In the genomic region with DNA sequence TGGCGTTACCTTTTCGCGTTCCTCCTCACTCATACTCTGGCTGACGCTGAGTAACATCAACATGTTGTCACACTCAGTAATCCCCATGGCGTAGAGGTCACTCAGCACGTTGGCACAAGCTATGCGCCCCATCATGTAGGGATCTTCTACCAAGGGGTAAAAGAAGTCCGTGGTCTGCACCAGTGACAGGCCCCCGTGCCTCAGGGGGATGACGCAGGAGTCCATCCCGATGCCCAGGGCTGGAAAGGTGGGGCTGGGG, we compare ENCODE assay signal across 1 cellular context.
TF ChIP-seq lines count a peak whose summit lies in the region.

No MANE protein-coding gene starts in this region.

TF ChIP-seq in GM12878, 131 proteins besides CTCF, POLR2A, EP300 and RAD21:
- TF ChIP-seq POU2F2 (IDR thresholded peaks at IDR 0.05; ENCODE audit: borderline replicate concordance, low read depth, low read length) = no peak
- 0 out of 2 replicates have a peak, but pooled peaks have one; percentile 7 for TF ChIP-seq NR2F1 (conservative IDR thresholded peaks at IDR 0.05)
- TF ChIP-seq, protein P1, sequence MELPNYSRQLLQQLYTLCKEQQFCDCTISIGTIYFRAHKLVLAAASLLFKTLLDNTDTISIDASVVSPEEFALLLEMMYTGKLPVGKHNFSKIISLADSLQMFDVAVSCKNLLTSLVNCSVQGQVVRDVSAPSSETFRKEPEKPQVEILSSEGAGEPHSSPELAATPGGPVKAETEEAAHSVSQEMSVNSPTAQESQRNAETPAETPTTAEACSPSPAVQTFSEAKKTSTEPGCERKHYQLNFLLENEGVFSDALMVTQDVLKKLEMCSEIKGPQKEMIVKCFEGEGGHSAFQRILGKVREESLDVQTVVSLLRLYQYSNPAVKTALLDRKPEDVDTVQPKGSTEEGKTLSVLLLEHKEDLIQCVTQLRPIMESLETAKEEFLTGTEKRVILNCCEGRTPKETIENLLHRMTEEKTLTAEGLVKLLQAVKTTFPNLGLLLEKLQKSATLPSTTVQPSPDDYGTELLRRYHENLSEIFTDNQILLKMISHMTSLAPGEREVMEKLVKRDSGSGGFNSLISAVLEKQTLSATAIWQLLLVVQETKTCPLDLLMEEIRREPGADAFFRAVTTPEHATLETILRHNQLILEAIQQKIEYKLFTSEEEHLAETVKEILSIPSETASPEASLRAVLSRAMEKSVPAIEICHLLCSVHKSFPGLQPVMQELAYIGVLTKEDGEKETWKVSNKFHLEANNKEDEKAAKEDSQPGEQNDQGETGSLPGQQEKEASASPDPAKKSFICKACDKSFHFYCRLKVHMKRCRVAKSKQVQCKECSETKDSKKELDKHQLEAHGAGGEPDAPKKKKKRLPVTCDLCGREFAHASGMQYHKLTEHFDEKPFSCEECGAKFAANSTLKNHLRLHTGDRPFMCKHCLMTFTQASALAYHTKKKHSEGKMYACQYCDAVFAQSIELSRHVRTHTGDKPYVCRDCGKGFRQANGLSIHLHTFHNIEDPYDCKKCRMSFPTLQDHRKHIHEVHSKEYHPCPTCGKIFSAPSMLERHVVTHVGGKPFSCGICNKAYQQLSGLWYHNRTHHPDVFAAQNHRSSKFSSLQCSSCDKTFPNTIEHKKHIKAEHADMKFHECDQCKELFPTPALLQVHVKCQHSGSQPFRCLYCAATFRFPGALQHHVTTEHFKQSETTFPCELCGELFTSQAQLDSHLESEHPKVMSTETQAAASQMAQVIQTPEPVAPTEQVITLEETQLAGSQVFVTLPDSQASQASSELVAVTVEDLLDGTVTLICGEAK (IDR thresholded peaks at IDR 0.05; ENCODE audit: borderline replicate concordance) = 0 out of 2 replicates have a peak, but pooled peaks have one; percentile 30
- TF ChIP-seq IKZF2 (IDR thresholded peaks at IDR 0.05) = peak in 1 of 2 experiments; percentile 14; a peak in 1 of 4 replicates
- TF ChIP-seq, protein P2, sequence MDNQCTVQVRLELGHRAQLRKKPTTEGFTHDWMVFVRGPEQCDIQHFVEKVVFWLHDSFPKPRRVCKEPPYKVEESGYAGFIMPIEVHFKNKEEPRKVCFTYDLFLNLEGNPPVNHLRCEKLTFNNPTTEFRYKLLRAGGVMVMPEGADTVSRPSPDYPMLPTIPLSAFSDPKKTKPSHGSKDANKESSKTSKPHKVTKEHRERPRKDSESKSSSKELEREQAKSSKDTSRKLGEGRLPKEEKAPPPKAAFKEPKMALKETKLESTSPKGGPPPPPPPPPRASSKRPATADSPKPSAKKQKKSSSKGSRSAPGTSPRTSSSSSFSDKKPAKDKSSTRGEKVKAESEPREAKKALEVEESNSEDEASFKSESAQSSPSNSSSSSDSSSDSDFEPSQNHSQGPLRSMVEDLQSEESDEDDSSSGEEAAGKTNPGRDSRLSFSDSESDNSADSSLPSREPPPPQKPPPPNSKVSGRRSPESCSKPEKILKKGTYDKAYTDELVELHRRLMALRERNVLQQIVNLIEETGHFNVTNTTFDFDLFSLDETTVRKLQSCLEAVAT (IDR thresholded peaks at IDR 0.05) = peak; percentile 22; the same call in 1 of the 2 replicates
TF ChIP-seq in GM12878: peak in this region for 4.
